Comparison of ENCODE assay signal across 6 cellular contexts in genomic region chr5:132404041-132404440, GRCh38. TPM values are rescaled to one million over a fixed set of nuclear protein-coding genes. Genes with fewer than 3 reads are reported as not detected.
DNase-seq lines count a peak whose midpoint lies in the region; ATAC-seq and TF ChIP-seq lines count a peak whose summit lies in the region.
"Not testable (repeated sequence)": the region's sequence is repeated elsewhere in the genome, so short reads cannot be mapped to it uniquely, and the experiment has no call there.

No MANE protein-coding gene starts in this region.

- intact Hi-C loops in CD4-positive, alpha-beta T cell (cut with DNase I, micrococcal nuclease); CD8-positive, alpha-beta T cell (cut with DNase I, micrococcal nuclease): not testable (repeated sequence)

- not testable (repeated sequence) for H3K36me3 ChIP-seq in CD8-positive, alpha-beta T cell (ENCODE audit: insufficient read depth, low read length); HEK293 (ENCODE audit: control insufficient read depth in 2 of 2, insufficient read depth in 1 of 2, low read length in 2 of 2)

- POLR2A ChIA-PET in CD4-positive, alpha-beta T cell (lab: Charles Lee), result interaction anchor here (0.7 to 8.6 kb wide), 2 partner anchors 7 to 90 kb away, joined by 3 to 446 read pairs; partner anchors contain the start of gene IRF1
- POLR2A ChIA-PET in CD8-positive, alpha-beta T cell (lab: Charles Lee), result interaction anchor here (0.6 to 1.7 kb wide), 2 partner anchors 89 to 93 kb away, joined by 5 to 6 read pairs; no protein-coding TSS in a partner anchor
- POLR2A ChIA-PET in HEK293 (lab: Yijun Ruan, JAX), result not testable (repeated sequence)

- ATAC-seq in CD4-positive, alpha-beta T cell (ENCODE audit: poor library complexity); CD8-positive, alpha-beta T cell; central memory CD8-positive, alpha-beta T cell (replicated peaks; ENCODE audit: extremely low read depth, poor library complexity, severe bottlenecking): not testable (repeated sequence)

- TF ChIP-seq CTCF in CD4-positive, alpha-beta T cell (IDR thresholded peaks at IDR 0.05); CD8-positive, alpha-beta T cell (IDR thresholded peaks at IDR 0.05); HEK293 (tag by site-specific recombination; IDR thresholded peaks at IDR 0.05): not testable (repeated sequence)

- H3K4me3 ChIP-seq in CD8-positive, alpha-beta T cell (ENCODE audit: low read depth, low read length); HEK293 (ENCODE audit: low read depth, low read length): not testable (repeated sequence)

- not testable (repeated sequence) for H3K27me3 ChIP-seq in CD4-positive, alpha-beta T cell (ENCODE audit: control insufficient read depth, insufficient read depth, low read length); CD8-positive, alpha-beta T cell (ENCODE audit: insufficient read depth, low read length)

- not testable (repeated sequence) for H3K4me3 Mint-ChIP-seq in CD4-positive, alpha-beta T cell; CD8-positive, alpha-beta T cell; activated naive CD8-positive, alpha-beta T cell; central memory CD8-positive, alpha-beta T cell

- H3K9me3 ChIP-seq in CD4-positive, alpha-beta T cell (ENCODE audit: control insufficient read depth, low read length); CD8-positive, alpha-beta T cell (ENCODE audit: low read length); HEK293 (ENCODE audit: control insufficient read depth, insufficient read depth, low read depth, low read length): not testable (repeated sequence)

- H3K27ac ChIP-seq in CD4-positive, alpha-beta T cell (ENCODE audit: low read depth, low read length); CD8-positive, alpha-beta T cell (ENCODE audit: low read depth, low read length); HEK293 (ENCODE audit: extremely low read depth, low read depth, low read length): not testable (repeated sequence)

- CTCF ChIA-PET in CD4-positive, alpha-beta T cell (lab: Charles Lee); HEK293 (lab: Yijun Ruan, JAX): not testable (repeated sequence)
- CTCF ChIA-PET in CD8-positive, alpha-beta T cell (lab: Charles Lee), result interaction anchor here (0.7 to 3.2 kb wide), 2 partner anchors 18 to 114 kb away, joined by 3 to 10 read pairs; no protein-coding TSS in a partner anchor

- H3K9me3 Mint-ChIP-seq in CD4-positive, alpha-beta T cell; CD8-positive, alpha-beta T cell; activated naive CD8-positive, alpha-beta T cell (ENCODE audit: low read depth); central memory CD8-positive, alpha-beta T cell: not testable (repeated sequence)

- peak overlapping the region; percentile 26 for H3K27ac Mint-ChIP-seq in CD4-positive, alpha-beta T cell
- peak overlapping the region; percentile 52 for H3K27ac Mint-ChIP-seq in CD8-positive, alpha-beta T cell
- H3K27ac Mint-ChIP-seq in activated naive CD8-positive, alpha-beta T cell, result peak overlapping the region; percentile 48
- H3K27ac Mint-ChIP-seq in central memory CD8-positive, alpha-beta T cell (ENCODE audit: low read depth), result peak overlapping the region; percentile 30

- DNase-seq in CD4-positive, alpha-beta T cell; CD8-positive, alpha-beta T cell; central memory CD8-positive, alpha-beta T cell (ENCODE audit: low spot score in 2 of 2): not testable (repeated sequence)
- DNase-seq in islet precursor cell, result peak; percentile 4

- peaks cover 83% of the 10 kb centered on the region for H3K4me1 Mint-ChIP-seq in CD4-positive, alpha-beta T cell (ENCODE audit: low read depth)
- peaks cover 75% of the 10 kb centered on the region for H3K4me1 Mint-ChIP-seq in CD8-positive, alpha-beta T cell (ENCODE audit: low read depth)
- H3K4me1 Mint-ChIP-seq in activated naive CD8-positive, alpha-beta T cell (ENCODE audit: low read depth), result peaks cover 66% of the 10 kb centered on the region
- H3K4me1 Mint-ChIP-seq in central memory CD8-positive, alpha-beta T cell, result peaks cover 81% of the 10 kb centered on the region

- not testable (repeated sequence) for H3K36me3 Mint-ChIP-seq in CD4-positive, alpha-beta T cell (ENCODE audit: low read depth); CD8-positive, alpha-beta T cell; activated naive CD8-positive, alpha-beta T cell; central memory CD8-positive, alpha-beta T cell (ENCODE audit: insufficient read depth)

- H3K27me3 Mint-ChIP-seq in CD4-positive, alpha-beta T cell; CD8-positive, alpha-beta T cell (ENCODE audit: low read depth); activated naive CD8-positive, alpha-beta T cell; central memory CD8-positive, alpha-beta T cell: not testable (repeated sequence)

- H3K4me1 ChIP-seq in CD8-positive, alpha-beta T cell (ENCODE audit: insufficient read depth, low read length), result peaks cover 35% of the 10 kb centered on the region
- H3K4me1 ChIP-seq in HEK293 (ENCODE audit: control insufficient read depth, insufficient read depth, low read length), result not testable (repeated sequence)

TF ChIP-seq in HEK293, 187 proteins besides CTCF, POLR2A, EP300 and RAD21:
- TF ChIP-seq, protein P1, sequence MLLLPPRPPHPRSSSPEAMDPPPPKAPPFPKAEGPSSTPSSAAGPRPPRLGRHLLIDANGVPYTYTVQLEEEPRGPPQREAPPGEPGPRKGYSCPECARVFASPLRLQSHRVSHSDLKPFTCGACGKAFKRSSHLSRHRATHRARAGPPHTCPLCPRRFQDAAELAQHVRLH (tag by site-specific recombination; IDR thresholded peaks at IDR 0.05), result peak; percentile 37; the same call in 1 of the 2 replicates
- peak; percentile 97 for TF ChIP-seq ZNF146 (tag by site-specific recombination; IDR thresholded peaks at IDR 0.05)

RNA-seq across cellular contexts. Expression of gene SLC22A5, which starts 34.5 kb away (rescaled TPM):
- 1 to 10 TPM; 4.3 to 4.5 TPM for total RNA-seq in CD4-positive, alpha-beta T cell
- 1 to 10 TPM; 4.5 to 5.3 TPM for total RNA-seq in CD8-positive, alpha-beta T cell
